28 cellular contexts compared by ENCODE assay signal in the genomic region with DNA sequence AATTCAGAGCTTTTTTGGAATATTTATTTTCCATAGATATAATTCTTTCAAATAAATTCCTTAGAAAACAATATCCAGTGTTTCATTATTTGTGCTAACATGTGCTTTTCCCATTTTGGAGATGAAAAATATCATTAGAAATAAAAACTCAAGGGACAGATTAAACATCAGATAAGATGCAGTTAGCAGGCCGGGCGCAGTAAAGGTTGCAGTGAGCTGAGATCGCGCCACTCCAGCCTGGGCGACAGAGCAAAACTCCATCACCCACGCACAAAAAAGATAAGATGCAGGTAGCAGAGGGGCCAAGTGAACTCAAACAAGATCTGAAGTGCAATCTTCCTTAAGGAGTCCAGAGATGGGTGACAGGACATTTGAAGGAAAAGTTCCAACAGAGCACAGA.
"Had no signal": no experiment of that assay in that cellular context is flagged by ENCODE, and none has a peak within 500 bp of the region (broad histone marks: within the 10 kb centered on the region; RNA-seq: fewer than 3 reads in every experiment).

No MANE protein-coding gene starts in this region.

- H3K4me1 ChIP-seq: stomach, suprapubic skin, testis, thyroid gland, tibial artery, tibial nerve, transverse colon, upper lobe of left lung, upper lobe of right lung, uterus, vagina had no signal

- H3K4me3 Mint-ChIP-seq: stimulated activated effector memory CD8-positive, alpha-beta T cell treated with anti-CD3 and anti-CD28 coated beads, Interleukin-12 subunit alpha, Interleukin-12 subunit beta, amount 100 ng/mL, for 72 hours; stimulated activated memory B cell treated with anti-CD40 and anti-IgM and Interleukin-4, amounts not matched to agents 10 μg/mL and 1 μg/mL and 100 μg/mL, for 72 hours; stimulated activated naive B cell treated with anti-CD40 and anti-IgM and Interleukin-4, amounts not matched to agents 10 μg/mL and 1 μg/mL and 100 μg/mL, for 72 hours; stimulated activated naive CD8-positive, alpha-beta T cell treated with anti-CD3 and anti-CD28 coated beads, Interleukin-15, amount 100 ng/mL, for 72 hours; stimulated activated naive CD8-positive, alpha-beta T cell treated with anti-CD3 and anti-CD28 coated beads, Interleukin-15, Interleukin-2, amounts not matched to agents 100 ng/mL and 50 ng/mL, for 24 hours; type B pancreatic cell had no signal

- H3K36me3 Mint-ChIP-seq: stimulated activated effector memory CD8-positive, alpha-beta T cell treated with anti-CD3 and anti-CD28 coated beads, Interleukin-12 subunit alpha, Interleukin-12 subunit beta, amount 100 ng/mL, for 72 hours; stimulated activated memory B cell treated with anti-CD40 and anti-IgM and Interleukin-4, amounts not matched to agents 10 μg/mL and 1 μg/mL and 100 μg/mL, for 72 hours; stimulated activated naive B cell treated with anti-CD40 and anti-IgM and Interleukin-4, amounts not matched to agents 10 μg/mL and 1 μg/mL and 100 μg/mL, for 72 hours; type B pancreatic cell had no signal

- DNase-seq: stimulated activated CD4-positive, alpha-beta T cell treated with anti-CD3 and anti-CD28 coated beads, Interleukin-2, amount 100 ng/mL, for 48 hours; stimulated activated CD4-positive, alpha-beta T cell treated with anti-CD3 and anti-CD28 coated beads, Interleukin-4, amount 100 ng/mL, for 1 hour; stimulated activated CD4-positive, alpha-beta T cell treated with anti-CD3 and anti-CD28 coated beads, Interleukin-4, amount 100 ng/mL, for 24 hours; stimulated activated CD4-positive, alpha-beta T cell treated with anti-CD3 and anti-CD28 coated beads, Interleukin-4, amount 100 ng/mL, for 4 hours; stimulated activated CD8-positive, alpha-beta memory T cell treated with anti-CD3 and anti-CD28 coated beads, Interleukin-4, amount 100 ng/mL, for 48 hours; stimulated activated naive B cell treated with anti-CD40 and anti-IgM and Interleukin-4, amounts not matched to agents 10 μg/mL and 1 μg/mL and 100 μg/mL, for 72 hours; stimulated activated naive CD4-positive, alpha-beta T cell; stimulated activated naive CD4-positive, alpha-beta T cell treated with Interleukin-2 at 50 U/mL for 16 hours; stimulated activated naive CD8-positive, alpha-beta T cell treated with anti-CD3 and anti-CD28 coated beads, Interleukin-15, amount 100 ng/mL, for 72 hours; stimulated activated naive CD8-positive, alpha-beta T cell treated with anti-CD3 and anti-CD28 coated beads, Interleukin-15, Interleukin-2, amounts not matched to agents 100 U/mL and 50 U/mL, for 24 hours; stomach; substantia nigra; testis; thyroid gland; tibial artery; transverse colon; trophoblast cell; upper lobe of left lung; upper lobe of right lung; uterus had no signal

- H3K27me3 ChIP-seq: stomach, suprapubic skin, testis, thyroid gland, tibial artery, tibial nerve, transverse colon, upper lobe of left lung, upper lobe of right lung, uterus, vagina had no signal

- H3K27ac Mint-ChIP-seq: stimulated activated effector memory CD8-positive, alpha-beta T cell treated with anti-CD3 and anti-CD28 coated beads, Interleukin-12 subunit alpha, Interleukin-12 subunit beta, amount 100 ng/mL, for 72 hours; stimulated activated memory B cell treated with anti-CD40 and anti-IgM and Interleukin-4, amounts not matched to agents 10 μg/mL and 1 μg/mL and 100 μg/mL, for 72 hours; stimulated activated naive B cell treated with anti-CD40 and anti-IgM and Interleukin-4, amounts not matched to agents 10 μg/mL and 1 μg/mL and 100 μg/mL, for 72 hours; stimulated activated naive CD8-positive, alpha-beta T cell treated with anti-CD3 and anti-CD28 coated beads, Interleukin-15, Interleukin-2, amounts not matched to agents 100 ng/mL and 50 ng/mL, for 24 hours; type B pancreatic cell had no signal

- ATAC-seq: stimulated activated effector memory CD8-positive, alpha-beta T cell treated with anti-CD3 and anti-CD28 coated beads, Interleukin-12 subunit alpha, Interleukin-12 subunit beta, amount 100 ng/mL, for 72 hours; stimulated activated memory B cell treated with anti-CD40 and anti-IgM and Interleukin-4, amounts not matched to agents 10 μg/mL and 1 μg/mL and 100 μg/mL, for 72 hours; stimulated activated naive B cell treated with anti-CD40 and anti-IgM and Interleukin-4, amounts not matched to agents 10 μg/mL and 1 μg/mL and 100 μg/mL, for 72 hours; stimulated activated naive CD8-positive, alpha-beta T cell treated with anti-CD3 and anti-CD28 coated beads, Interleukin-15, amount 100 ng/mL, for 72 hours; stimulated activated naive CD8-positive, alpha-beta T cell treated with anti-CD3 and anti-CD28 coated beads, Interleukin-15, Interleukin-2, amounts not matched to agents 100 U/mL and 50 U/mL, for 24 hours; upper lobe of right lung had no signal

- H3K27ac ChIP-seq: stomach, suprapubic skin, testis, thoracic aorta, thyroid gland, tibial artery, tibial nerve, transverse colon, upper lobe of left lung, upper lobe of right lung, uterus, vagina had no signal

- H3K9me3 Mint-ChIP-seq: stimulated activated effector memory CD8-positive, alpha-beta T cell treated with anti-CD3 and anti-CD28 coated beads, Interleukin-12 subunit alpha, Interleukin-12 subunit beta, amount 100 ng/mL, for 72 hours; stimulated activated memory B cell treated with anti-CD40 and anti-IgM and Interleukin-4, amounts not matched to agents 10 μg/mL and 1 μg/mL and 100 μg/mL, for 72 hours; stimulated activated naive B cell treated with anti-CD40 and anti-IgM and Interleukin-4, amounts not matched to agents 10 μg/mL and 1 μg/mL and 100 μg/mL, for 72 hours; stimulated activated naive CD8-positive, alpha-beta T cell treated with anti-CD3 and anti-CD28 coated beads, Interleukin-15, amount 100 ng/mL, for 72 hours; stimulated activated naive CD8-positive, alpha-beta T cell treated with anti-CD3 and anti-CD28 coated beads, Interleukin-15, Interleukin-2, amounts not matched to agents 100 ng/mL and 50 ng/mL, for 24 hours; type B pancreatic cell had no signal

- H3K4me1 Mint-ChIP-seq: stimulated activated memory B cell treated with anti-CD40 and anti-IgM and Interleukin-4, amounts not matched to agents 10 μg/mL and 1 μg/mL and 100 μg/mL, for 72 hours had no signal

- H3K27me3 Mint-ChIP-seq: stimulated activated naive CD8-positive, alpha-beta T cell treated with anti-CD3 and anti-CD28 coated beads, Interleukin-15, amount 100 ng/mL, for 72 hours; stimulated activated naive CD8-positive, alpha-beta T cell treated with anti-CD3 and anti-CD28 coated beads, Interleukin-15, Interleukin-2, amounts not matched to agents 100 ng/mL and 50 ng/mL, for 24 hours; type B pancreatic cell had no signal

- H3K36me3 ChIP-seq: stomach, suprapubic skin, thoracic aorta, thyroid gland, tibial artery, tibial nerve, transverse colon, upper lobe of left lung, upper lobe of right lung, uterus, vagina had no signal

- H3K4me3 ChIP-seq: stomach, suprapubic skin, testis, thoracic aorta, thyroid gland, tibial artery, tibial nerve, transverse colon, upper lobe of left lung, upper lobe of right lung, uterus, vagina had no signal

- H3K9me3 ChIP-seq: stomach, suprapubic skin, testis, thoracic aorta, thyroid gland, tibial artery, tibial nerve, transverse colon, upper lobe of left lung, upper lobe of right lung, uterus, vagina had no signal
